ENCODE assay signal across 23 cellular contexts in genomic region chr3:113614402-113614801, GRCh38.
A peak's percentile ranks its signal among the peaks of the same experiment; 100 is the strongest.
DNase-seq lines count a peak whose midpoint lies in the region; ATAC-seq and TF ChIP-seq lines count a peak whose summit lies in the region.
"Had no signal": no experiment of that assay in that cellular context is flagged by ENCODE, and none has a peak within 500 bp of the region (broad histone marks: within the 10 kb centered on the region; RNA-seq: fewer than 3 reads in every experiment).

No MANE protein-coding gene starts in this region.

- TF ChIP-seq POLR2A in breast epithelium (IDR thresholded peaks at IDR 0.05) = no peak

- peak overlapping the region; percentile 69 to 82 for H3K27ac ChIP-seq in breast epithelium
- no peak overlapping the region for H3K27ac ChIP-seq in mammary epithelial cell (ENCODE audit: insufficient read depth, low read depth, low read length)
- H3K27ac ChIP-seq in upper lobe of right lung = peak overlapping the region; percentile 11
- H3K27ac ChIP-seq: BLaER1, prostate gland, tibial artery had no signal

- DNase-seq in breast epithelium (ENCODE audit: low spot score in 2 of 2) (peak in 1 of 2 donors; percentile 33), mammary epithelial cell (no peak), epidermal melanocyte (ENCODE audit: insufficient read length, low spot score) (peak; percentile 51), mucosa of descending colon (no peak), upper lobe of right lung (no peak), UCSD-AML1 (lab: John Stamatoyannopoulos, UW; ENCODE audit: unreplicated experiment) (no peak), hepatic stellate cell (ENCODE audit: low spot score) (no peak)
- DNase-seq in effector CD8-positive, alpha-beta T cell (lab: John Stamatoyannopoulos, UW) = no peak
- DNase-seq: activated CD4-positive, alpha-beta T cell treated with anti-CD3 and anti-CD28 coated beads, Interleukin-2, amount 50 U/mL, for 1 hour; activated naive CD4-positive, alpha-beta T cell treated with anti-CD3 and anti-CD28 coated beads for 36 hours; activated T-cell treated with anti-CD3 and anti-CD28 coated beads for 4 hours; DMS 273 treated with DMSO at 0.1 percent for 48 hours; GF-D8; HFFc6; naive thymus-derived CD8-positive, alpha-beta T cell; NCI-H1105 treated with DMSO at 0.1 percent for 48 hours; NCI-H2171 treated with DMSO at 0.1 percent for 48 hours; NCI-H748 treated with DMSO at 0.1 percent for 48 hours; stimulated activated CD4-positive, alpha-beta T cell treated with anti-CD3 and anti-CD28 coated beads, Interleukin-12 subunit alpha, Interleukin-12 subunit beta, amount 100 ng/mL, for 4 hours had no signal

- ATAC-seq in mucosa of descending colon = peak; percentile 11
- peak; percentile 76 for ATAC-seq in upper lobe of right lung
- ATAC-seq: naive thymus-derived CD8-positive, alpha-beta T cell had no signal

- dilution Hi-C loops in mammary epithelial cell (cut with HindIII; ENCODE audit: low sequenced_read_pairs) = no loop called here

- H3K9ac ChIP-seq in mammary epithelial cell (ENCODE audit: insufficient read depth, low read length) = no peak overlapping the region
- H3K9ac ChIP-seq: BLaER1 had no signal

- H3K4me1 ChIP-seq in breast epithelium = no peaks in the 10 kb centered on the region
- no peaks in the 10 kb centered on the region for H3K4me1 ChIP-seq in mammary epithelial cell (ENCODE audit: insufficient read depth, low read length)
- H3K4me1 ChIP-seq in mucosa of descending colon (ENCODE audit: low read depth) = no peaks in the 10 kb centered on the region
- no peaks in the 10 kb centered on the region for H3K4me1 ChIP-seq in upper lobe of right lung
- H3K4me1 ChIP-seq: BLaER1, prostate gland had no signal

- intact Hi-C loops in breast epithelium (cut with DNase I; ENCODE audit: low total_unique reads) = no loop called here
- intact Hi-C loops in mammary epithelial cell (cut with micrococcal nuclease) = no loop called here
- intact Hi-C loops in mucosa of descending colon (cut with DNase I, micrococcal nuclease) = no loop called here
- intact Hi-C loops in upper lobe of right lung (cut with DNase I) = no loop called here

- H3K9me3 ChIP-seq in breast epithelium (no peaks in the 10 kb centered on the region), mammary epithelial cell (replicated peaks; ENCODE audit: insufficient read depth, low read length) (no peaks in the 10 kb centered on the region), mucosa of descending colon (no peaks in the 10 kb centered on the region), upper lobe of right lung (no peaks in the 10 kb centered on the region)
- H3K9me3 ChIP-seq: BLaER1, prostate gland, tibial artery had no signal

- no peak overlapping the region for H3K4me2 ChIP-seq in mammary epithelial cell (ENCODE audit: insufficient read depth, low read depth, low read length)
- H3K4me2 ChIP-seq: BLaER1 had no signal

- in situ Hi-C loops in mammary epithelial cell (cut with MboI; ENCODE audit: low sequenced_read_pairs in 2 of 2) = no loop called here

- TF ChIP-seq CTCF in breast epithelium (IDR thresholded peaks at IDR 0.05) = no peak
- TF ChIP-seq CTCF in mammary epithelial cell (conservative IDR thresholded peaks at IDR 0.05 in 1 of 2, IDR thresholded peaks at IDR 0.05 in 1 of 2; ENCODE audit: extremely low read depth in 1 of 2, insufficient read depth in 1 of 2, low read depth in 1 of 2, low read length in 2 of 2) = no peak
- no peak for TF ChIP-seq CTCF in mucosa of descending colon (IDR thresholded peaks at IDR 0.05)
- TF ChIP-seq CTCF in upper lobe of right lung (IDR thresholded peaks at IDR 0.05) = no peak

- CTCF ChIA-PET in mammary epithelial cell (lab: Charles Lee; ENCODE audit: low non-redundant PET) = no interaction called here

- BruUV-seq in mammary epithelial cell (replicated peaks; lab: Mats Ljungman, UMichigan) = no TSS peak

- H3K4me3 ChIP-seq in breast epithelium = peak overlapping the region in 1 of 3 donors; percentile 5
- H3K4me3 ChIP-seq in mammary epithelial cell (replicated peaks in 1 of 3; ENCODE audit: insufficient read depth in 1 of 3, low read depth in 2 of 3, low read length in 3 of 3) = no peak overlapping the region
- no peak overlapping the region for H3K4me3 ChIP-seq in mucosa of descending colon
- no peak overlapping the region for H3K4me3 ChIP-seq in upper lobe of right lung
- H3K4me3 ChIP-seq: BLaER1, coronary artery, prostate gland, tibial artery had no signal

- no peaks in the 10 kb centered on the region for H4K20me1 ChIP-seq in mammary epithelial cell (ENCODE audit: insufficient read depth, low read length)
- H4K20me1 ChIP-seq: BLaER1 had no signal

- 83% methylated on average over 5 of the region's 5 CpGs for WGBS in mammary epithelial cell (ENCODE audit: low coverage, missing lambda C conversion rate)

- no peak overlapping the region for H2AFZ ChIP-seq in mammary epithelial cell (ENCODE audit: low read depth, low read length)

- no peaks in the 10 kb centered on the region for H3K79me2 ChIP-seq in mammary epithelial cell (ENCODE audit: insufficient read depth, low read length)

- no peaks in the 10 kb centered on the region for H3K36me3 ChIP-seq in breast epithelium
- H3K36me3 ChIP-seq in mammary epithelial cell (ENCODE audit: insufficient read depth, low read length) = no peaks in the 10 kb centered on the region
- H3K36me3 ChIP-seq in mucosa of descending colon (ENCODE audit: low read depth) = no peaks in the 10 kb centered on the region
- H3K36me3 ChIP-seq in upper lobe of right lung = no peaks in the 10 kb centered on the region
- H3K36me3 ChIP-seq: BLaER1, prostate gland, tibial artery had no signal

- H3K27me3 ChIP-seq in breast epithelium (no peaks in the 10 kb centered on the region), mammary epithelial cell (ENCODE audit: insufficient read depth, low read length) (no peaks in the 10 kb centered on the region), upper lobe of right lung (no peaks in the 10 kb centered on the region)
- H3K27me3 ChIP-seq: BLaER1, tibial artery had no signal
